ENCODE assay signal across 12 cellular contexts in the genomic region with DNA sequence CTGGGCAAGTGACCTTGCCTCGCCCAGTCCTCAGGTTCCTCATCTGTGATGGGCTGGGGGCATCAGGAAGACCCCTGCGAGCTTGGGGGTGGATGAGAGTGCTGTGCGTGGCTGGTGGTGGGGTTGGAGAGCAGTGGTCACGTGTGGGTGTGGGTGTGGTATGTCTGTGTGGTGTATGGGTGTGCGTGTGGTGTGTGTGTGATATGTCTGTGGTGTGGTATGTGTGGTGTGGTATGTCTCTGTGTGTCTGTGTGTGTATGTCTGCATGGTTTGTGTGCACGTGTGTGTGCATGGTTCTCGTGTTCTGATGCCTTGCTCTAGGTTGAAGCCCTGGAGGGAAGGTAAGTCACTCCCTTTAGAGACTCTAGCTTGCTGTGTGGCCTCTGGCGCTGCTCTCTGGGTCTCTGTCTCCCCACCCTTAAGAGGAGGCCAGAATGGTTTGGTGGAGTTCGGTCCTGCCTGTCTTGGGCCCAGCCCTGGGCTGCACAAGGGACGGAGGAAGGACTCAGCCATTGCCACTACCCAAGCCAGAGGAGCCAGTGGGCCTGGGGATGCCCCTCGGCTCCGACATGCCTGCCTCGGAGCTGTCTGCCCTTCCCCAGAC.
DNase-seq lines count a peak whose midpoint lies in the region; TF ChIP-seq lines count a peak whose summit lies in the region.
"Had no signal": no experiment of that assay in that cellular context is flagged by ENCODE, and none has a peak within 500 bp of the region (broad histone marks: within the 10 kb centered on the region; RNA-seq: fewer than 3 reads in every experiment).

No MANE protein-coding gene starts in this region.

- no peak for TF ChIP-seq POLR2A in suprapubic skin (IDR thresholded peaks at IDR 0.05)
- TF ChIP-seq POLR2A in transverse colon (IDR thresholded peaks at IDR 0.05), result no peak

- peak overlapping the region; percentile 11 for H3K27ac Mint-ChIP-seq in T-helper 1 cell treated with Interleukin-12 subunit alpha and Interleukin-12 subunit beta and Interleukin-4 antibody, amounts not matched to agents 30 μg/mL and 1 μg/mL, for 36 hours
- H3K27ac Mint-ChIP-seq in activated CD4-positive, alpha-beta memory T cell treated with anti-CD3 and anti-CD28 coated beads, Interleukin-2, amount 10 ng/mL, durations not matched to agents 7 days and 5 days, result no peak overlapping the region

- TF ChIP-seq EP300 in suprapubic skin (IDR thresholded peaks at IDR 0.05) (no peak), transverse colon (IDR thresholded peaks at IDR 0.05; ENCODE audit: low read depth) (no peak)

- H3K4me1 Mint-ChIP-seq in T-helper 1 cell treated with Interleukin-12 subunit alpha and Interleukin-12 subunit beta and Interleukin-4 antibody, amounts not matched to agents 30 μg/mL and 1 μg/mL, for 36 hours (ENCODE audit: low read depth), result no peaks in the 10 kb centered on the region
- H3K4me1 Mint-ChIP-seq in activated CD4-positive, alpha-beta memory T cell treated with anti-CD3 and anti-CD28 coated beads, Interleukin-2, amount 10 ng/mL, durations not matched to agents 7 days and 5 days, result peaks cover 9% of the 10 kb centered on the region

- TF ChIP-seq CTCF in suprapubic skin (IDR thresholded peaks at IDR 0.05) (no peak), transverse colon (IDR thresholded peaks at IDR 0.05) (no peak)

- no peaks in the 10 kb centered on the region for H3K27me3 ChIP-seq in suprapubic skin
- no peaks in the 10 kb centered on the region for H3K27me3 ChIP-seq in transverse colon
- H3K27me3 ChIP-seq: right lobe of liver had no signal

- no peak for DNase-seq in T-helper 1 cell
- DNase-seq in lung microvascular endothelial cell (ENCODE audit: low read depth in 2 of 2), result peak; percentile 22
- no peak for DNase-seq in suprapubic skin (ENCODE audit: low spot score in 2 of 2)
- DNase-seq in transverse colon, result no peak
- DNase-seq in activated CD4-positive, alpha-beta memory T cell treated with anti-CD3 and anti-CD28 coated beads, Interleukin-2, amount 10 ng/mL, durations not matched to agents 7 days and 5 days, result no peak
- no peak for DNase-seq in DMS 273 (lab: John Stamatoyannopoulos, UW; ENCODE audit: unreplicated experiment)
- DNase-seq: activated CD4-positive, CD25-positive, alpha-beta regulatory T cell; activated T-cell treated with anti-CD3 and anti-CD28 coated beads, Interleukin-2, amount 50 U/mL, for 48 hours had no signal

- no peaks in the 10 kb centered on the region for H3K9me3 Mint-ChIP-seq in T-helper 1 cell treated with Interleukin-12 subunit alpha and Interleukin-12 subunit beta and Interleukin-4 antibody, amounts not matched to agents 30 μg/mL and 1 μg/mL, for 36 hours
- H3K9me3 Mint-ChIP-seq in activated CD4-positive, alpha-beta memory T cell treated with anti-CD3 and anti-CD28 coated beads, Interleukin-2, amount 10 ng/mL, durations not matched to agents 7 days and 5 days, result no peaks in the 10 kb centered on the region

- POLR2A ChIA-PET in activated CD4-positive, alpha-beta memory T cell treated with anti-CD3 and anti-CD28 coated beads, Interleukin-2, amount 10 ng/mL, durations not matched to agents 7 days and 5 days (lab: Charles Lee), result interaction anchor here (1.2 kb wide), 1 partner anchor 9 kb away, joined by 3 read pairs; no protein-coding TSS in a partner anchor

- peak overlapping the region; percentile 77 for H3K27ac ChIP-seq in angular gyrus (ENCODE audit: low read depth, low read length)
- peak overlapping the region; percentile 81 for H3K27ac ChIP-seq in suprapubic skin
- H3K27ac ChIP-seq in transverse colon, result peak overlapping the region in 2 of 4 donors; percentile 21 to 37
- H3K27ac ChIP-seq: KMS-11 had no signal

- no peaks in the 10 kb centered on the region for H3K36me3 Mint-ChIP-seq in T-helper 1 cell treated with Interleukin-12 subunit alpha and Interleukin-12 subunit beta and Interleukin-4 antibody, amounts not matched to agents 30 μg/mL and 1 μg/mL, for 36 hours (ENCODE audit: low read depth)
- H3K36me3 Mint-ChIP-seq in activated CD4-positive, alpha-beta memory T cell treated with anti-CD3 and anti-CD28 coated beads, Interleukin-2, amount 10 ng/mL, durations not matched to agents 7 days and 5 days (ENCODE audit: low read depth), result no peaks in the 10 kb centered on the region

- CTCF ChIA-PET in activated CD4-positive, alpha-beta memory T cell treated with anti-CD3 and anti-CD28 coated beads, Interleukin-2, amount 10 ng/mL, durations not matched to agents 7 days and 5 days (lab: Charles Lee), result no interaction called here

- H3K27me3 Mint-ChIP-seq in T-helper 1 cell treated with Interleukin-12 subunit alpha and Interleukin-12 subunit beta and Interleukin-4 antibody, amounts not matched to agents 30 μg/mL and 1 μg/mL, for 36 hours (ENCODE audit: low read depth), result no peaks in the 10 kb centered on the region
- peaks cover 1% of the 10 kb centered on the region for H3K27me3 Mint-ChIP-seq in activated CD4-positive, alpha-beta memory T cell treated with anti-CD3 and anti-CD28 coated beads, Interleukin-2, amount 10 ng/mL, durations not matched to agents 7 days and 5 days

- no peak overlapping the region for H3K4me3 Mint-ChIP-seq in T-helper 1 cell treated with Interleukin-12 subunit alpha and Interleukin-12 subunit beta and Interleukin-4 antibody, amounts not matched to agents 30 μg/mL and 1 μg/mL, for 36 hours
- H3K4me3 Mint-ChIP-seq in activated CD4-positive, alpha-beta memory T cell treated with anti-CD3 and anti-CD28 coated beads, Interleukin-2, amount 10 ng/mL, durations not matched to agents 7 days and 5 days, result no peak overlapping the region

- H3K4me3 ChIP-seq in suprapubic skin, result no peak overlapping the region
- no peak overlapping the region for H3K4me3 ChIP-seq in transverse colon
- H3K4me3 ChIP-seq: right lobe of liver had no signal

- H3K4me1 ChIP-seq in suprapubic skin (peaks cover 85% of the 10 kb centered on the region), transverse colon (peaks cover 17 to 49% (median 39%) of the 10 kb centered on the region in 4 donors)

- 75% methylated on average over 11 of the region's 13 CpGs for WGBS in suprapubic skin
- WGBS in transverse colon (ENCODE audit: low coverage in 1 of 2), 2 donors, result 89% methylated on average over 12 of the region's 13 CpGs; no CpG with 5 or more reads in 1 of the 2 donors

- no peaks in the 10 kb centered on the region for H3K9me3 ChIP-seq in suprapubic skin
- no peaks in the 10 kb centered on the region for H3K9me3 ChIP-seq in transverse colon
- H3K9me3 ChIP-seq: right lobe of liver had no signal

- in situ Hi-C loops in transverse colon (cut with MboI; ENCODE audit: low pct_ligation_motif_present in 1 of 4, low pct_unique_long_range_greater_than_20kb in 1 of 4, low sequenced_read_pairs in 3 of 4), result no loop called here

- peaks cover 29% of the 10 kb centered on the region for H3K36me3 ChIP-seq in suprapubic skin
- H3K36me3 ChIP-seq in transverse colon, result peaks cover 0 to 14% (median 8%) of the 10 kb centered on the region in 4 donors

- intact Hi-C loops in transverse colon (cut with DNase I; ENCODE audit: low total_unique reads), result no loop called here

Comparison
In these comparisons a context has a peak if more than half of its experiments do, and no peak if none do; other contexts are left out.
1. DNase-seq: peak in lung microvascular endothelial cell (2 of 2); none in T-helper 1 cell (0 of 5), suprapubic skin (0 of 2), transverse colon (single experiment), activated CD4-positive, alpha-beta memory T cell treated with anti-CD3 and anti-CD28 coated beads, Interleukin-2, amount 10 ng/mL, durations not matched to agents 7 days and 5 days (single experiment) and DMS 273 (single experiment).